In genomic region chr10:12835709-12836108, GRCh38 we compare ENCODE assay signal across 20 cellular contexts.
A peak's percentile ranks its signal among the peaks of the same experiment; 100 is the strongest.
DNase-seq lines count a peak whose midpoint lies in the region; ATAC-seq, FAIRE-seq and TF ChIP-seq lines count a peak whose summit lies in the region.
"Had no signal": no experiment of that assay in that cellular context is flagged by ENCODE, and none has a peak within 500 bp of the region (broad histone marks: within the 10 kb centered on the region; RNA-seq: fewer than 3 reads in every experiment).

No MANE protein-coding gene starts in this region.

- H3K9ac ChIP-seq in keratinocyte (ENCODE audit: control insufficient read depth, extremely low read depth, insufficient read depth, low read length), result no peak overlapping the region
- H3K9ac ChIP-seq: GM23248 had no signal

- H3K4me3 ChIP-seq in breast epithelium (no peak overlapping the region), keratinocyte (ENCODE audit: control insufficient read depth in 2 of 3, extremely low read depth in 1 of 3, insufficient read depth in 2 of 3, low read depth in 1 of 3, low read length in 3 of 3) (no peak overlapping the region), hepatocyte (no peak overlapping the region)
- H3K4me3 ChIP-seq: coronary artery, gastroesophageal sphincter, GM12878, GM23248, testis had no signal

- DNase-seq in MCF 10A (ENCODE audit: unreplicated experiment) (peak; percentile 83), breast epithelium (ENCODE audit: low spot score in 2 of 2) (no peak), amniotic stem cell (lab: John Stamatoyannopoulos, UW) (peak; percentile 65), keratinocyte (ENCODE audit: low read depth, low spot score) (no peak), urothelium cell line (ENCODE audit: low spot score) (peak; percentile 74), hepatocyte (ENCODE audit: low spot score) (no peak)
- DNase-seq in stimulated activated naive CD8-positive, alpha-beta T cell treated with anti-CD3 and anti-CD28 coated beads, Interleukin-15, amount 100 ng/mL, for 72 hours, result no peak
- DNase-seq: GM23248, kidney, NCI-H446 treated with DMSO at 0.1 percent for 48 hours, small intestine, testis had no signal

- peaks cover 8% of the 10 kb centered on the region for H3K4me1 Mint-ChIP-seq in MCF 10A (ENCODE audit: insufficient read depth, unreplicated experiment)
- no peaks in the 10 kb centered on the region for H3K4me1 Mint-ChIP-seq in stimulated activated naive CD8-positive, alpha-beta T cell treated with anti-CD3 and anti-CD28 coated beads, Interleukin-15, amount 100 ng/mL, for 72 hours

- no peaks in the 10 kb centered on the region for H4K20me1 ChIP-seq in keratinocyte (ENCODE audit: control insufficient read depth, extremely low read depth, insufficient read depth, low read length)
- no peaks in the 10 kb centered on the region for H4K20me1 ChIP-seq in hepatocyte (ENCODE audit: insufficient read depth, poor library complexity, severe bottlenecking)

- H3K4me2 ChIP-seq in keratinocyte (ENCODE audit: control insufficient read depth, extremely low read depth, insufficient read depth, low read depth, low read length) (peak overlapping the region; percentile 66), hepatocyte (no peak overlapping the region)

- no peaks in the 10 kb centered on the region for H3K9me2 ChIP-seq in hepatocyte (replicated peaks; ENCODE audit: insufficient read depth)

- no peaks in the 10 kb centered on the region for H3K27me3 ChIP-seq in breast epithelium
- no peaks in the 10 kb centered on the region for H3K27me3 ChIP-seq in keratinocyte (ENCODE audit: control insufficient read depth, extremely low read depth, insufficient read depth, low read length)
- no peaks in the 10 kb centered on the region for H3K27me3 ChIP-seq in hepatocyte
- H3K27me3 ChIP-seq: gastroesophageal sphincter, testis had no signal

- no peak overlapping the region for H3K4me3 Mint-ChIP-seq in MCF 10A (ENCODE audit: unreplicated experiment)
- H3K4me3 Mint-ChIP-seq in stimulated activated naive CD8-positive, alpha-beta T cell treated with anti-CD3 and anti-CD28 coated beads, Interleukin-15, amount 100 ng/mL, for 72 hours, result no peak overlapping the region
- H3K4me3 Mint-ChIP-seq: natural killer cell treated with Interleukin-12 subunit alpha and Interleukin-12 subunit beta and Interleukin-15 and Interleukin-18, amount 100 ng/mL, for 72 hours had no signal

- CTCF ChIA-PET in MCF 10A (lab: Yijun Ruan, JAX), result interaction anchor here (1.3 to 2.1 kb wide), 2 partner anchors 13 to 66 kb away, joined by 3 to 9 read pairs; no protein-coding TSS in a partner anchor

- intact Hi-C loops in MCF 10A (cut with micrococcal nuclease), result no loop called here
- intact Hi-C loops in breast epithelium (cut with DNase I; ENCODE audit: low total_unique reads), result no loop called here

- H3K9me3 ChIP-seq in breast epithelium, result no peaks in the 10 kb centered on the region
- H3K9me3 ChIP-seq in keratinocyte (ENCODE audit: control insufficient read depth, low read depth, low read length), result no peaks in the 10 kb centered on the region
- H3K9me3 ChIP-seq in hepatocyte (ENCODE audit: low read depth), result no peaks in the 10 kb centered on the region
- H3K9me3 ChIP-seq: gastroesophageal sphincter, testis had no signal

- H3K27ac Mint-ChIP-seq in MCF 10A (ENCODE audit: low read depth, unreplicated experiment), result no peak overlapping the region
- H3K27ac Mint-ChIP-seq in stimulated activated naive CD8-positive, alpha-beta T cell treated with anti-CD3 and anti-CD28 coated beads, Interleukin-15, amount 100 ng/mL, for 72 hours, result no peak overlapping the region
- H3K27ac Mint-ChIP-seq: activated naive CD4-positive, alpha-beta T cell treated with anti-CD3 and anti-CD28 coated beads, Interleukin-2, amount 50 U/mL, for 72 hours; natural killer cell treated with Interleukin-12 subunit alpha and Interleukin-12 subunit beta and Interleukin-15 and Interleukin-18, amount 100 ng/mL, for 72 hours had no signal

- no peak for ATAC-seq in HG02852 (IDR thresholded peaks at IDR 0.05; ENCODE audit: unreplicated experiment)
- ATAC-seq in stimulated activated naive CD8-positive, alpha-beta T cell treated with anti-CD3 and anti-CD28 coated beads, Interleukin-15, amount 100 ng/mL, for 72 hours, result no peak
- ATAC-seq: activated naive CD4-positive, alpha-beta T cell treated with anti-CD3 and anti-CD28 coated beads, Interleukin-2, amount 50 U/mL, for 72 hours; gastroesophageal sphincter; GM12878; natural killer cell treated with Interleukin-12 subunit alpha and Interleukin-12 subunit beta and Interleukin-15 and Interleukin-18, amount 100 ng/mL, for 72 hours had no signal

- no peaks in the 10 kb centered on the region for H3K36me3 Mint-ChIP-seq in MCF 10A (ENCODE audit: insufficient read depth, unreplicated experiment)
- H3K36me3 Mint-ChIP-seq: activated naive CD4-positive, alpha-beta T cell treated with anti-CD3 and anti-CD28 coated beads, Interleukin-2, amount 50 U/mL, for 72 hours; natural killer cell treated with Interleukin-12 subunit alpha and Interleukin-12 subunit beta and Interleukin-15 and Interleukin-18, amount 100 ng/mL, for 72 hours had no signal

- H3K36me3 ChIP-seq in breast epithelium, result no peaks in the 10 kb centered on the region
- H3K36me3 ChIP-seq in keratinocyte (ENCODE audit: control insufficient read depth in 2 of 2, extremely low read depth in 1 of 2, insufficient read depth in 2 of 2, low read length in 2 of 2), result no peaks in the 10 kb centered on the region
- H3K36me3 ChIP-seq in hepatocyte (replicated peaks; ENCODE audit: insufficient read depth, low read depth), result no peaks in the 10 kb centered on the region

- 79% methylated on average over 5 of the region's 5 CpGs for WGBS in hepatocyte (ENCODE audit: low lambda C conversion rate, missing lambda C conversion rate)

- no peak for TF ChIP-seq CTCF in MCF 10A (IDR thresholded peaks at IDR 0.05; ENCODE audit: unreplicated experiment)
- no peak for TF ChIP-seq CTCF in breast epithelium (IDR thresholded peaks at IDR 0.05)
- TF ChIP-seq CTCF in keratinocyte (optimal IDR thresholded peaks at IDR 0.05 in 1 of 3, IDR thresholded peaks at IDR 0.05 in 1 of 3, conservative IDR thresholded peaks at IDR 0.05 in 1 of 3; ENCODE audit: extremely low read depth in 1 of 3, insufficient read depth in 2 of 3, low read length in 3 of 3), result no peak
- TF ChIP-seq CTCF in hepatocyte (IDR thresholded peaks at IDR 0.05; ENCODE audit: poor library complexity), result no peak

- H3K9me3 Mint-ChIP-seq in MCF 10A (ENCODE audit: unreplicated experiment), result no peaks in the 10 kb centered on the region
- H3K9me3 Mint-ChIP-seq in stimulated activated naive CD8-positive, alpha-beta T cell treated with anti-CD3 and anti-CD28 coated beads, Interleukin-15, amount 100 ng/mL, for 72 hours, result no peaks in the 10 kb centered on the region
- H3K9me3 Mint-ChIP-seq: activated naive CD4-positive, alpha-beta T cell treated with anti-CD3 and anti-CD28 coated beads, Interleukin-2, amount 50 U/mL, for 72 hours; natural killer cell treated with Interleukin-12 subunit alpha and Interleukin-12 subunit beta and Interleukin-15 and Interleukin-18, amount 100 ng/mL, for 72 hours had no signal

- peak overlapping the region; percentile 50 for H2AFZ ChIP-seq in keratinocyte (ENCODE audit: control insufficient read depth, low read length)
- no peak overlapping the region for H2AFZ ChIP-seq in hepatocyte
- H2AFZ ChIP-seq: GM23248 had no signal

- H3K9me1 ChIP-seq in keratinocyte (ENCODE audit: control insufficient read depth, extremely low read depth, insufficient read depth, low read length), result no peaks in the 10 kb centered on the region

- no peak overlapping the region for H3K27ac ChIP-seq in breast epithelium
- peak overlapping the region; percentile 62 for H3K27ac ChIP-seq in keratinocyte (ENCODE audit: control insufficient read depth, insufficient read depth, low read length)
- H3K27ac ChIP-seq in hepatocyte, result no peak overlapping the region
- H3K27ac ChIP-seq: 22Rv1, coronary artery, gastroesophageal sphincter, GM23248, testis had no signal

- dilution Hi-C loops in keratinocyte (cut with MboI; ENCODE audit: extremely low pct_ligation_motif_present, low sequenced_read_pairs), result no loop called here

- H3K27me3 Mint-ChIP-seq in MCF 10A (ENCODE audit: insufficient read depth, unreplicated experiment), result no peaks in the 10 kb centered on the region
- no peaks in the 10 kb centered on the region for H3K27me3 Mint-ChIP-seq in stimulated activated naive CD8-positive, alpha-beta T cell treated with anti-CD3 and anti-CD28 coated beads, Interleukin-15, amount 100 ng/mL, for 72 hours
- H3K27me3 Mint-ChIP-seq: natural killer cell treated with Interleukin-12 subunit alpha and Interleukin-12 subunit beta and Interleukin-15 and Interleukin-18, amount 100 ng/mL, for 72 hours had no signal

- POLR2A ChIA-PET in MCF 10A (lab: Yijun Ruan, JAX), result interaction anchor here (0.6 to 1.6 kb wide), 3 partner anchors 9 to 485 kb away, joined by 3 to 4 read pairs (median 4); no protein-coding TSS in a partner anchor

- TF ChIP-seq POLR2A in breast epithelium (IDR thresholded peaks at IDR 0.05), result no peak

- no peaks in the 10 kb centered on the region for H3K79me2 ChIP-seq in keratinocyte (ENCODE audit: control insufficient read depth, insufficient read depth, low read length)
- no peaks in the 10 kb centered on the region for H3K79me2 ChIP-seq in hepatocyte

- no TSS peak for BruUV-seq in MCF 10A (replicated peaks; lab: Mats Ljungman, UMichigan)

- H3K4me1 ChIP-seq in breast epithelium (no peaks in the 10 kb centered on the region), keratinocyte (ENCODE audit: control insufficient read depth, extremely low read depth, insufficient read depth, low read length) (peaks cover 21% of the 10 kb centered on the region), hepatocyte (ENCODE audit: insufficient read depth) (peaks cover 5% of the 10 kb centered on the region)

- peak; percentile 96 for FAIRE-seq in keratinocyte (lab: Jason Lieb, UNC)
- FAIRE-seq in urothelium cell line (lab: Jason Lieb, UNC), result no peak
- FAIRE-seq: GM12878, GM19239, kidney, small intestine had no signal

Comparison
In these comparisons a context has a peak if more than half of its experiments do, and no peak if none do; other contexts are left out.
1. DNase-seq: peak in MCF 10A (single experiment), amniotic stem cell (single experiment) and urothelium cell line (single experiment); none in breast epithelium (0 of 2), keratinocyte (single experiment), hepatocyte (single experiment) and stimulated activated naive CD8-positive, alpha-beta T cell treated with anti-CD3 and anti-CD28 coated beads, Interleukin-15, amount 100 ng/mL, for 72 hours (0 of 2).